ENCODE assay signal across 9 cellular contexts in genomic region chr17:81142301-81143199, GRCh38. TPM values are rescaled to one million over a fixed set of nuclear protein-coding genes. Genes with fewer than 3 reads are reported as not detected.
DNase-seq lines count a peak whose midpoint lies in the region; ATAC-seq, FAIRE-seq and TF ChIP-seq lines count a peak whose summit lies in the region.
"Had no signal": no experiment of that assay in that cellular context is flagged by ENCODE, and none has a peak within 500 bp of the region (broad histone marks: within the 10 kb centered on the region; RNA-seq: fewer than 3 reads in every experiment).

No MANE protein-coding gene starts in this region.

- H3K9me3 ChIP-seq in WERI-Rb-1 (ENCODE audit: severe bottlenecking) (no peaks in the 10 kb centered on the region), keratinocyte (ENCODE audit: control insufficient read depth, low read depth, low read length) (peaks cover 7% of the 10 kb centered on the region)

- H3K36me3 ChIP-seq in WERI-Rb-1 = no peaks in the 10 kb centered on the region
- H3K36me3 ChIP-seq in keratinocyte (ENCODE audit: control insufficient read depth in 2 of 2, extremely low read depth in 1 of 2, insufficient read depth in 2 of 2, low read length in 2 of 2) = no peaks in the 10 kb centered on the region

- no peaks in the 10 kb centered on the region for H3K79me2 ChIP-seq in keratinocyte (ENCODE audit: control insufficient read depth, insufficient read depth, low read length)

- no peak overlapping the region for H3K4me3 ChIP-seq in WERI-Rb-1 (ENCODE audit: low read depth, low read length)
- no peak overlapping the region for H3K4me3 ChIP-seq in cardiac fibroblast (replicated peaks in 1 of 2; ENCODE audit: low read depth in 2 of 2, low read length in 2 of 2)
- H3K4me3 ChIP-seq in keratinocyte (ENCODE audit: control insufficient read depth in 2 of 3, extremely low read depth in 1 of 3, insufficient read depth in 2 of 3, low read depth in 1 of 3, low read length in 3 of 3) = no peak overlapping the region

- no peak for ATAC-seq in GM19455 (IDR thresholded peaks at IDR 0.05; ENCODE audit: unreplicated experiment)

- peak overlapping the region; percentile 37; the same call in 1 of the 2 replicates for H3K27ac ChIP-seq in WERI-Rb-1
- H3K27ac ChIP-seq in keratinocyte (ENCODE audit: control insufficient read depth, insufficient read depth, low read length) = no peak overlapping the region

- H3K9me1 ChIP-seq in keratinocyte (ENCODE audit: control insufficient read depth, extremely low read depth, insufficient read depth, low read length) = no peaks in the 10 kb centered on the region

- no peaks in the 10 kb centered on the region for H3K4me1 ChIP-seq in keratinocyte (ENCODE audit: control insufficient read depth, extremely low read depth, insufficient read depth, low read length)

- TF ChIP-seq CTCF in WERI-Rb-1 (IDR thresholded peaks at IDR 0.05; ENCODE audit: low read depth, low read length) (peak; percentile 93), cardiac fibroblast (IDR thresholded peaks at IDR 0.05; ENCODE audit: low read depth, low read length) (peak; percentile 70), keratinocyte (optimal IDR thresholded peaks at IDR 0.05 in 1 of 3, IDR thresholded peaks at IDR 0.05 in 1 of 3, conservative IDR thresholded peaks at IDR 0.05 in 1 of 3; ENCODE audit: extremely low read depth in 1 of 3, insufficient read depth in 2 of 3, low read length in 3 of 3) (peak; percentile 60 to 93 (median 60))

- FAIRE-seq in keratinocyte (lab: Jason Lieb, UNC) = peak; percentile 36
- FAIRE-seq: A204.1 had no signal

- dilution Hi-C loops in keratinocyte (cut with MboI; ENCODE audit: extremely low pct_ligation_motif_present, low sequenced_read_pairs) = no loop called here

- H3K27me3 ChIP-seq in WERI-Rb-1 (ENCODE audit: insufficient read depth, low read depth, severe bottlenecking) = no peaks in the 10 kb centered on the region
- peaks cover 3% of the 10 kb centered on the region for H3K27me3 ChIP-seq in keratinocyte (ENCODE audit: control insufficient read depth, extremely low read depth, insufficient read depth, low read length)

- H4K20me1 ChIP-seq in keratinocyte (ENCODE audit: control insufficient read depth, extremely low read depth, insufficient read depth, low read length) = no peaks in the 10 kb centered on the region

- DNase-seq in DMS 273 (lab: John Stamatoyannopoulos, UW; ENCODE audit: unreplicated experiment) (peak; percentile 88), DMS 273 treated with DMSO at 0.1 percent for 48 hours (lab: John Stamatoyannopoulos, UW) (no peak), NCI-H2107 treated with DMSO at 0.1 percent for 48 hours (lab: John Stamatoyannopoulos, UW; ENCODE audit: unreplicated experiment) (peak; percentile 62), WERI-Rb-1 (peak; percentile 93), cardiac fibroblast (ENCODE audit: low read depth in 2 of 2) (peak; percentile 79 to 80), keratinocyte (ENCODE audit: low read depth, low spot score) (peak; percentile 33)
- peak; percentile 20 to 49 for DNase-seq in stimulated activated CD4-positive, alpha-beta T cell treated with anti-CD3 and anti-CD28 coated beads, Interleukin-1b, Interleukin-23, amount 100 ng/mL, for 4 hours (ENCODE audit: low read depth in 2 of 2)

- H2AFZ ChIP-seq in keratinocyte (ENCODE audit: control insufficient read depth, low read length) = peak overlapping the region; percentile 37

- H3K9ac ChIP-seq in keratinocyte (ENCODE audit: control insufficient read depth, extremely low read depth, insufficient read depth, low read length) = no peak overlapping the region

- H3K4me2 ChIP-seq in keratinocyte (ENCODE audit: control insufficient read depth, extremely low read depth, insufficient read depth, low read depth, low read length) = no peak overlapping the region

RNA-seq across cellular contexts. Expression of gene PVALEF, which starts 22.8 kb away (rescaled TPM):
- polyA plus RNA-seq in keratinocyte = not detected in 3 replicates
- not detected for polyA plus RNA-seq in keratinocyte (2011; ENCODE audit: low read depth)
- polyA plus RNA-seq in keratinocyte (2011; cell fraction: cytosol; rRNA removed) = not detected in 2 replicates
- polyA plus RNA-seq in keratinocyte (2011; cell fraction: nucleus; rRNA removed) = not detected in 2 replicates
- polyA plus RNA-seq in keratinocyte (2012; ENCODE audit: low replicate concordance) = not detected in 2 replicates
- polyA minus RNA-seq in keratinocyte = not detected in 3 replicates
- polyA minus RNA-seq in keratinocyte (2011; cell fraction: cytosol; rRNA and poly(A)+ RNA removed) = not detected
- polyA minus RNA-seq in keratinocyte (2011; cell fraction: nucleus; rRNA and poly(A)+ RNA removed) = not detected in 2 replicates

RNA-seq across cellular contexts. Expression of gene AATK, which starts 23.5 kb away (rescaled TPM):
- polyA plus RNA-seq in keratinocyte = 0.16 to 0.54 TPM (median 0.40 TPM) in 3 replicates
- not detected for polyA plus RNA-seq in keratinocyte (2011; ENCODE audit: low read depth)
- polyA plus RNA-seq in keratinocyte (2011; cell fraction: cytosol; rRNA removed) = 0.13 and 0.43 TPM in 2 replicates
- polyA plus RNA-seq in keratinocyte (2011; cell fraction: nucleus; rRNA removed) = 0.31 and 0.40 TPM in 2 replicates
- polyA plus RNA-seq in keratinocyte (2012; ENCODE audit: low replicate concordance) = 0.44 and 0.45 TPM in 2 replicates
- polyA minus RNA-seq in keratinocyte = 0.10 to 0.26 TPM in 2 of 3 replicates, not detected in the other
- polyA minus RNA-seq in keratinocyte (2011; cell fraction: cytosol; rRNA and poly(A)+ RNA removed) = 6.1 TPM
- 0.54 and 0.95 TPM in 2 replicates for polyA minus RNA-seq in keratinocyte (2011; cell fraction: nucleus; rRNA and poly(A)+ RNA removed)
